Comparison of ENCODE assay signal across 1 cellular context in the genomic region with DNA sequence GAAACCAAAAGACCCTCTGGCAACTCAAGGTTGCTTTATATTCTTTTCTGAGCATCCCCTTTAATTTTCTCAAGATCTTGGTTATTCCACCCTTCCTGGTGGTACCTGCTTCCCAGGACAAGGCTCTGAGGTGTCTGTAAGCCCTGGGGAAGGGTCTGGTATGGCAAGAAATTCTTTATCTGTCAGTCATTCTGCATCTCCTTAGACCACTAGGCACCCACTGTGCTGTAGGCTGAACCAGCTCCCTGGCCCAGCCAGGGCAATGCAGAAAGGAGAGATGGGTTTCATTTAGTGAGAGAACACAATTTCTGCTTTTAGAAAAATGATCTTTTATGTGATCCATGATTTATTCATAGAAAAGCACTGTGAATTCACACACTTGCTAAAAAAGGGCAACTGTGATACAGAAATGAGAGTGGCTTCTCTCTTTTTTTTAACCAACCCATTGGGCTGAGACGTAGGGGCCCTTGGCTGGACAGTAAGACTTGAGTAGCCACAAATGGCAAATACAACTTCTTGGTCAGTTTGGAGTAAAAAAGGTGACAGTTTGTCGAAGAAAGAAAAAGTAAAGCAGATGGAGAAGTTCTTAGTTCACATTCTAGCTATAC.
TF ChIP-seq lines count a peak whose summit lies in the region.

No MANE protein-coding gene starts in this region.

TF ChIP-seq in K562, 482 proteins besides CTCF, POLR2A, EP300 and RAD21:
- TF ChIP-seq PHTF2 (CRISPR knock-in tag; IDR thresholded peaks at IDR 0.05) (no peak), ZNF77 (CRISPR knock-in tag; IDR thresholded peaks at IDR 0.05) (no peak), GABPB1 (CRISPR knock-in tag; IDR thresholded peaks at IDR 0.05) (no peak), TFAM (CRISPR knock-in tag; conservative IDR thresholded peaks at IDR 0.05) (no peak), ZNF212 (CRISPR knock-in tag; IDR thresholded peaks at IDR 0.05) (peak; percentile 45; the same call in 1 of the 2 replicates), SRF (CRISPR knock-in tag; IDR thresholded peaks at IDR 0.05) (no peak), PHF8 (IDR thresholded peaks at IDR 0.05; ENCODE audit: borderline replicate concordance, low read length) (no peak), KDM5B (IDR thresholded peaks at IDR 0.05; ENCODE audit: insufficient replicate concordance, low read depth, low read length) (peak; percentile 51), ZNF583 (CRISPR knock-in tag; IDR thresholded peaks at IDR 0.05) (no peak), SMARCB1 (IDR thresholded peaks at IDR 0.05; ENCODE audit: insufficient read length, low read depth) (no peak), STAT5A (IDR thresholded peaks at IDR 0.05; ENCODE audit: borderline replicate concordance, low read length) (no peak), TCF7L2 (IDR thresholded peaks at IDR 0.05; ENCODE audit: low read depth, low read length) (no peak), NFATC3 (IDR thresholded peaks at IDR 0.05) (no peak), POLR2AphosphoS2 (IDR thresholded peaks at IDR 0.05; ENCODE audit: low read length) (0 out of 2 replicates have a peak, but pooled peaks have one; percentile 92), PPARD (CRISPR knock-in tag; IDR thresholded peaks at IDR 0.05) (no peak), BHLHE40 (IDR thresholded peaks at IDR 0.05; ENCODE audit: low read length) (no peak), HNRNPH1 (optimal IDR thresholded peaks at IDR 0.05; ENCODE audit: low read depth, low read length) (no peak), SPI1 (IDR thresholded peaks at IDR 0.05; ENCODE audit: borderline replicate concordance, low read depth, low read length) (no peak), ILF3 (IDR thresholded peaks at IDR 0.05; ENCODE audit: borderline replicate concordance) (peak; percentile 33; the same call in 1 of the 2 replicates), PML (IDR thresholded peaks at IDR 0.05; ENCODE audit: low read length) (peak; percentile 26; the same call in 1 of the 2 replicates), PCBP1 (IDR thresholded peaks at IDR 0.05; ENCODE audit: low read depth, low read length, poor library complexity, severe bottlenecking) (no peak), SMAD3 (CRISPR knock-in tag; conservative IDR thresholded peaks at IDR 0.05) (0 out of 2 replicates have a peak, but pooled peaks have one; percentile 18)
- TF ChIP-seq, protein P1, sequence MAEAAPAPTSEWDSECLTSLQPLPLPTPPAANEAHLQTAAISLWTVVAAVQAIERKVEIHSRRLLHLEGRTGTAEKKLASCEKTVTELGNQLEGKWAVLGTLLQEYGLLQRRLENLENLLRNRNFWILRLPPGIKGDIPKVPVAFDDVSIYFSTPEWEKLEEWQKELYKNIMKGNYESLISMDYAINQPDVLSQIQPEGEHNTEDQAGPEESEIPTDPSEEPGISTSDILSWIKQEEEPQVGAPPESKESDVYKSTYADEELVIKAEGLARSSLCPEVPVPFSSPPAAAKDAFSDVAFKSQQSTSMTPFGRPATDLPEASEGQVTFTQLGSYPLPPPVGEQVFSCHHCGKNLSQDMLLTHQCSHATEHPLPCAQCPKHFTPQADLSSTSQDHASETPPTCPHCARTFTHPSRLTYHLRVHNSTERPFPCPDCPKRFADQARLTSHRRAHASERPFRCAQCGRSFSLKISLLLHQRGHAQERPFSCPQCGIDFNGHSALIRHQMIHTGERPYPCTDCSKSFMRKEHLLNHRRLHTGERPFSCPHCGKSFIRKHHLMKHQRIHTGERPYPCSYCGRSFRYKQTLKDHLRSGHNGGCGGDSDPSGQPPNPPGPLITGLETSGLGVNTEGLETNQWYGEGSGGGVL (CRISPR knock-in tag; IDR thresholded peaks at IDR 0.05): no peak
- TF ChIP-seq, protein P2, sequence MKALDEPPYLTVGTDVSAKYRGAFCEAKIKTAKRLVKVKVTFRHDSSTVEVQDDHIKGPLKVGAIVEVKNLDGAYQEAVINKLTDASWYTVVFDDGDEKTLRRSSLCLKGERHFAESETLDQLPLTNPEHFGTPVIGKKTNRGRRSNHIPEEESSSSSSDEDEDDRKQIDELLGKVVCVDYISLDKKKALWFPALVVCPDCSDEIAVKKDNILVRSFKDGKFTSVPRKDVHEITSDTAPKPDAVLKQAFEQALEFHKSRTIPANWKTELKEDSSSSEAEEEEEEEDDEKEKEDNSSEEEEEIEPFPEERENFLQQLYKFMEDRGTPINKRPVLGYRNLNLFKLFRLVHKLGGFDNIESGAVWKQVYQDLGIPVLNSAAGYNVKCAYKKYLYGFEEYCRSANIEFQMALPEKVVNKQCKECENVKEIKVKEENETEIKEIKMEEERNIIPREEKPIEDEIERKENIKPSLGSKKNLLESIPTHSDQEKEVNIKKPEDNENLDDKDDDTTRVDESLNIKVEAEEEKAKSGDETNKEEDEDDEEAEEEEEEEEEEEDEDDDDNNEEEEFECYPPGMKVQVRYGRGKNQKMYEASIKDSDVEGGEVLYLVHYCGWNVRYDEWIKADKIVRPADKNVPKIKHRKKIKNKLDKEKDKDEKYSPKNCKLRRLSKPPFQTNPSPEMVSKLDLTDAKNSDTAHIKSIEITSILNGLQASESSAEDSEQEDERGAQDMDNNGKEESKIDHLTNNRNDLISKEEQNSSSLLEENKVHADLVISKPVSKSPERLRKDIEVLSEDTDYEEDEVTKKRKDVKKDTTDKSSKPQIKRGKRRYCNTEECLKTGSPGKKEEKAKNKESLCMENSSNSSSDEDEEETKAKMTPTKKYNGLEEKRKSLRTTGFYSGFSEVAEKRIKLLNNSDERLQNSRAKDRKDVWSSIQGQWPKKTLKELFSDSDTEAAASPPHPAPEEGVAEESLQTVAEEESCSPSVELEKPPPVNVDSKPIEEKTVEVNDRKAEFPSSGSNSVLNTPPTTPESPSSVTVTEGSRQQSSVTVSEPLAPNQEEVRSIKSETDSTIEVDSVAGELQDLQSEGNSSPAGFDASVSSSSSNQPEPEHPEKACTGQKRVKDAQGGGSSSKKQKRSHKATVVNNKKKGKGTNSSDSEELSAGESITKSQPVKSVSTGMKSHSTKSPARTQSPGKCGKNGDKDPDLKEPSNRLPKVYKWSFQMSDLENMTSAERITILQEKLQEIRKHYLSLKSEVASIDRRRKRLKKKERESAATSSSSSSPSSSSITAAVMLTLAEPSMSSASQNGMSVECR (CRISPR knock-in tag; IDR thresholded peaks at IDR 0.05): no peak
- TF ChIP-seq, protein P3, sequence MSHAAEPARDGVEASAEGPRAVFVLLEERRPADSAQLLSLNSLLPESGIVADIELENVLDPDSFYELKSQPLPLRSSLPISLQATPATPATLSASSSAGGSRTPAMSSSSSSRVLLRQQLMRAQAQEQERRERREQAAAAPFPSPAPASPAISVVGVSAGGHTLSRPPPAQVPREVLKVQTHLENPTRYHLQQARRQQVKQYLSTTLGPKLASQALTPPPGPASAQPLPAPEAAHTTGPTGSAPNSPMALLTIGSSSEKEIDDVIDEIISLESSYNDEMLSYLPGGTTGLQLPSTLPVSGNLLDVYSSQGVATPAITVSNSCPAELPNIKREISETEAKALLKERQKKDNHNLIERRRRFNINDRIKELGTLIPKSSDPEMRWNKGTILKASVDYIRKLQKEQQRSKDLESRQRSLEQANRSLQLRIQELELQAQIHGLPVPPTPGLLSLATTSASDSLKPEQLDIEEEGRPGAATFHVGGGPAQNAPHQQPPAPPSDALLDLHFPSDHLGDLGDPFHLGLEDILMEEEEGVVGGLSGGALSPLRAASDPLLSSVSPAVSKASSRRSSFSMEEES (CRISPR knock-in tag; IDR thresholded peaks at IDR 0.05): no peak
- TF ChIP-seq, protein P4, sequence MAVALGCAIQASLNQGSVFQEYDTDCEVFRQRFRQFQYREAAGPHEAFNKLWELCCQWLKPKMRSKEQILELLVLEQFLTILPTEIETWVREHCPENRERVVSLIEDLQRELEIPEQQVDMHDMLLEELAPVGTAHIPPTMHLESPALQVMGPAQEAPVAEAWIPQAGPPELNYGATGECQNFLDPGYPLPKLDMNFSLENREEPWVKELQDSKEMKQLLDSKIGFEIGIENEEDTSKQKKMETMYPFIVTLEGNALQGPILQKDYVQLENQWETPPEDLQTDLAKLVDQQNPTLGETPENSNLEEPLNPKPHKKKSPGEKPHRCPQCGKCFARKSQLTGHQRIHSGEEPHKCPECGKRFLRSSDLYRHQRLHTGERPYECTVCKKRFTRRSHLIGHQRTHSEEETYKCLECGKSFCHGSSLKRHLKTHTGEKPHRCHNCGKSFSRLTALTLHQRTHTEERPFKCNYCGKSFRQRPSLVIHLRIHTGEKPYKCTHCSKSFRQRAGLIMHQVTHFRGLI (CRISPR knock-in tag; IDR thresholded peaks at IDR 0.05): no peak
- TF ChIP-seq, protein P5, sequence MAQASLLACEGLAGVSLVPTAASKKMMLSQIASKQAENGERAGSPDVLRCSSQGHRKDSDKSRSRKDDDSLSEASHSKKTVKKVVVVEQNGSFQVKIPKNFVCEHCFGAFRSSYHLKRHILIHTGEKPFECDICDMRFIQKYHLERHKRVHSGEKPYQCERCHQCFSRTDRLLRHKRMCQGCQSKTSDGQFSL (CRISPR knock-in tag; IDR thresholded peaks at IDR 0.05): no peak
- TF ChIP-seq, protein P5 (tag; IDR thresholded peaks at IDR 0.05): no peak
- TF ChIP-seq, protein P6, sequence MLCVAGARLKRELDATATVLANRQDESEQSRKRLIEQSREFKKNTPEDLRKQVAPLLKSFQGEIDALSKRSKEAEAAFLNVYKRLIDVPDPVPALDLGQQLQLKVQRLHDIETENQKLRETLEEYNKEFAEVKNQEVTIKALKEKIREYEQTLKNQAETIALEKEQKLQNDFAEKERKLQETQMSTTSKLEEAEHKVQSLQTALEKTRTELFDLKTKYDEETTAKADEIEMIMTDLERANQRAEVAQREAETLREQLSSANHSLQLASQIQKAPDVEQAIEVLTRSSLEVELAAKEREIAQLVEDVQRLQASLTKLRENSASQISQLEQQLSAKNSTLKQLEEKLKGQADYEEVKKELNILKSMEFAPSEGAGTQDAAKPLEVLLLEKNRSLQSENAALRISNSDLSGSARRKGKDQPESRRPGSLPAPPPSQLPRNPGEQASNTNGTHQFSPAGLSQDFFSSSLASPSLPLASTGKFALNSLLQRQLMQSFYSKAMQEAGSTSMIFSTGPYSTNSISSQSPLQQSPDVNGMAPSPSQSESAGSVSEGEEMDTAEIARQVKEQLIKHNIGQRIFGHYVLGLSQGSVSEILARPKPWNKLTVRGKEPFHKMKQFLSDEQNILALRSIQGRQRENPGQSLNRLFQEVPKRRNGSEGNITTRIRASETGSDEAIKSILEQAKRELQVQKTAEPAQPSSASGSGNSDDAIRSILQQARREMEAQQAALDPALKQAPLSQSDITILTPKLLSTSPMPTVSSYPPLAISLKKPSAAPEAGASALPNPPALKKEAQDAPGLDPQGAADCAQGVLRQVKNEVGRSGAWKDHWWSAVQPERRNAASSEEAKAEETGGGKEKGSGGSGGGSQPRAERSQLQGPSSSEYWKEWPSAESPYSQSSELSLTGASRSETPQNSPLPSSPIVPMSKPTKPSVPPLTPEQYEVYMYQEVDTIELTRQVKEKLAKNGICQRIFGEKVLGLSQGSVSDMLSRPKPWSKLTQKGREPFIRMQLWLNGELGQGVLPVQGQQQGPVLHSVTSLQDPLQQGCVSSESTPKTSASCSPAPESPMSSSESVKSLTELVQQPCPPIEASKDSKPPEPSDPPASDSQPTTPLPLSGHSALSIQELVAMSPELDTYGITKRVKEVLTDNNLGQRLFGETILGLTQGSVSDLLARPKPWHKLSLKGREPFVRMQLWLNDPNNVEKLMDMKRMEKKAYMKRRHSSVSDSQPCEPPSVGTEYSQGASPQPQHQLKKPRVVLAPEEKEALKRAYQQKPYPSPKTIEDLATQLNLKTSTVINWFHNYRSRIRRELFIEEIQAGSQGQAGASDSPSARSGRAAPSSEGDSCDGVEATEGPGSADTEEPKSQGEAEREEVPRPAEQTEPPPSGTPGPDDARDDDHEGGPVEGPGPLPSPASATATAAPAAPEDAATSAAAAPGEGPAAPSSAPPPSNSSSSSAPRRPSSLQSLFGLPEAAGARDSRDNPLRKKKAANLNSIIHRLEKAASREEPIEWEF (CRISPR knock-in tag; IDR thresholded peaks at IDR 0.05): no peak
- TF ChIP-seq, protein P7, sequence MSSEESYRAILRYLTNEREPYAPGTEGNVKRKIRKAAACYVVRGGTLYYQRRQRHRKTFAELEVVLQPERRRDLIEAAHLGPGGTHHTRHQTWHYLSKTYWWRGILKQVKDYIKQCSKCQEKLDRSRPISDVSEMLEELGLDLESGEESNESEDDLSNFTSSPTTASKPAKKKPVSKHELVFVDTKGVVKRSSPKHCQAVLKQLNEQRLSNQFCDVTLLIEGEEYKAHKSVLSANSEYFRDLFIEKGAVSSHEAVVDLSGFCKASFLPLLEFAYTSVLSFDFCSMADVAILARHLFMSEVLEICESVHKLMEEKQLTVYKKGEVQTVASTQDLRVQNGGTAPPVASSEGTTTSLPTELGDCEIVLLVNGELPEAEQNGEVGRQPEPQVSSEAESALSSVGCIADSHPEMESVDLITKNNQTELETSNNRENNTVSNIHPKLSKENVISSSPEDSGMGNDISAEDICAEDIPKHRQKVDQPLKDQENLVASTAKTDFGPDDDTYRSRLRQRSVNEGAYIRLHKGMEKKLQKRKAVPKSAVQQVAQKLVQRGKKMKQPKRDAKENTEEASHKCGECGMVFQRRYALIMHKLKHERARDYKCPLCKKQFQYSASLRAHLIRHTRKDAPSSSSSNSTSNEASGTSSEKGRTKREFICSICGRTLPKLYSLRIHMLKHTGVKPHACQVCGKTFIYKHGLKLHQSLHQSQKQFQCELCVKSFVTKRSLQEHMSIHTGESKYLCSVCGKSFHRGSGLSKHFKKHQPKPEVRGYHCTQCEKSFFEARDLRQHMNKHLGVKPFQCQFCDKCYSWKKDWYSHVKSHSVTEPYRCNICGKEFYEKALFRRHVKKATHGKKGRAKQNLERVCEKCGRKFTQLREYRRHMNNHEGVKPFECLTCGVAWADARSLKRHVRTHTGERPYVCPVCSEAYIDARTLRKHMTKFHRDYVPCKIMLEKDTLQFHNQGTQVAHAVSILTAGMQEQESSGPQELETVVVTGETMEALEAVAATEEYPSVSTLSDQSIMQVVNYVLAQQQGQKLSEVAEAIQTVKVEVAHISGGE (CRISPR knock-in tag; IDR thresholded peaks at IDR 0.05): no peak
